Comparison of ENCODE assay signal across 2 cellular contexts in genomic region chr12:54040148-54040494, GRCh38.
TF ChIP-seq lines count a peak whose summit lies in the region.

No MANE protein-coding gene starts in this region.

TF ChIP-seq in HCT116, 20 proteins besides CTCF, POLR2A, EP300 and RAD21:
- TF ChIP-seq ATF3 (IDR thresholded peaks at IDR 0.05), result no peak
- TF ChIP-seq ELF1 (IDR thresholded peaks at IDR 0.05; ENCODE audit: borderline replicate concordance, low read depth), result no peak
- TF ChIP-seq ZFX (IDR thresholded peaks at IDR 0.05), result no peak
- TF ChIP-seq JUND (IDR thresholded peaks at IDR 0.05), result no peak
- no peak for TF ChIP-seq SIN3A (IDR thresholded peaks at IDR 0.05; ENCODE audit: low read depth)
- no peak for TF ChIP-seq TCF7L2 (IDR thresholded peaks at IDR 0.05; ENCODE audit: borderline replicate concordance, extremely low read depth, insufficient read depth, insufficient read length)

TF ChIP-seq in GM12891, 5 proteins besides CTCF, POLR2A, EP300 and RAD21:
- TF ChIP-seq PAX5 (IDR thresholded peaks at IDR 0.05; ENCODE audit: insufficient read depth, low read length, severe bottlenecking), result no peak
- no peak for TF ChIP-seq TAF1 (IDR thresholded peaks at IDR 0.05; ENCODE audit: low read depth, low read length)
- no peak for TF ChIP-seq POU2F2 (IDR thresholded peaks at IDR 0.05; ENCODE audit: low read depth, low read length)
- TF ChIP-seq SPI1 (IDR thresholded peaks at IDR 0.05; ENCODE audit: low read depth, low read length), result no peak
- no peak for TF ChIP-seq POLR2AphosphoS5 (IDR thresholded peaks at IDR 0.05; ENCODE audit: low read depth, low read length)
